Comparison of ENCODE assay signal across 18 cellular contexts in genomic region chr6:21871831-21872230, GRCh38.
"Had no signal": no experiment of that assay in that cellular context is flagged by ENCODE, and none has a peak within 500 bp of the region (broad histone marks: within the 10 kb centered on the region; RNA-seq: fewer than 3 reads in every experiment).

No MANE protein-coding gene starts in this region.

- FAIRE-seq: keratinocyte had no signal

- H3K27ac Mint-ChIP-seq: activated naive CD8-positive, alpha-beta T cell treated with anti-CD3 and anti-CD28 coated beads, Interleukin-2, amount 10 ng/mL, durations not matched to agents 7 days and 5 days; memory B cell; naive thymus-derived CD8-positive, alpha-beta T cell; stimulated activated effector memory CD8-positive, alpha-beta T cell treated with anti-CD3 and anti-CD28 coated beads, Interleukin-12 subunit alpha, Interleukin-12 subunit beta, amount 100 ng/mL, for 72 hours had no signal

- H3K4me3 ChIP-seq: coronary artery, esophagus muscularis mucosa, hepatocyte, left ventricle myocardium inferior, tibial artery, uterus had no signal

- ATAC-seq: activated CD4-positive, CD25-positive, alpha-beta regulatory T cell treated with anti-CD3 and anti-CD28 coated beads, Interleukin-2, amount 50 U/mL, for 24 hours; naive thymus-derived CD8-positive, alpha-beta T cell; stimulated activated effector memory CD8-positive, alpha-beta T cell treated with anti-CD3 and anti-CD28 coated beads, Interleukin-12 subunit alpha, Interleukin-12 subunit beta, amount 100 ng/mL, for 72 hours had no signal

- H3K27me3 Mint-ChIP-seq: activated naive CD8-positive, alpha-beta T cell treated with anti-CD3 and anti-CD28 coated beads, Interleukin-2, amount 10 ng/mL, durations not matched to agents 7 days and 5 days; central memory CD8-positive, alpha-beta T cell had no signal

- H3K27ac ChIP-seq: brain microvascular endothelial cell, coronary artery, esophagus muscularis mucosa, hepatocyte, left ventricle myocardium inferior, tibial artery, uterus had no signal

- H3K9me3 ChIP-seq: esophagus muscularis mucosa, left ventricle myocardium inferior, tibial artery, uterus had no signal

- H3K4me3 Mint-ChIP-seq: activated naive CD8-positive, alpha-beta T cell treated with anti-CD3 and anti-CD28 coated beads, Interleukin-2, amount 10 ng/mL, durations not matched to agents 7 days and 5 days; central memory CD8-positive, alpha-beta T cell; memory B cell; naive thymus-derived CD8-positive, alpha-beta T cell; stimulated activated effector memory CD8-positive, alpha-beta T cell treated with anti-CD3 and anti-CD28 coated beads, Interleukin-12 subunit alpha, Interleukin-12 subunit beta, amount 100 ng/mL, for 72 hours had no signal

- H3K36me3 Mint-ChIP-seq: memory B cell; stimulated activated effector memory CD8-positive, alpha-beta T cell treated with anti-CD3 and anti-CD28 coated beads, Interleukin-12 subunit alpha, Interleukin-12 subunit beta, amount 100 ng/mL, for 72 hours had no signal

- DNase-seq: activated CD8-positive, alpha-beta memory T cell treated with anti-CD3 and anti-CD28 coated beads, Interleukin-2, amount 50 U/mL, for 48 hours; activated naive CD4-positive, alpha-beta T cell; activated naive CD8-positive, alpha-beta T cell treated with anti-CD3 and anti-CD28 coated beads, Interleukin-2, amount 10 ng/mL, durations not matched to agents 7 days and 5 days; brain microvascular endothelial cell; left ventricle myocardium inferior; naive thymus-derived CD8-positive, alpha-beta T cell; nucleus accumbens; posterior cingulate gyrus; tibial artery; uterus had no signal

- H3K36me3 ChIP-seq: brain microvascular endothelial cell, esophagus muscularis mucosa, left ventricle myocardium inferior, tibial artery, uterus had no signal

- H3K4me2 ChIP-seq: hepatocyte had no signal

- H2AFZ ChIP-seq: hepatocyte had no signal

- H3K27me3 ChIP-seq: brain microvascular endothelial cell, esophagus muscularis mucosa, hepatocyte, tibial artery, uterus had no signal

- H3K79me2 ChIP-seq: hepatocyte had no signal

- H3K4me1 Mint-ChIP-seq: central memory CD8-positive, alpha-beta T cell; memory B cell; stimulated activated effector memory CD8-positive, alpha-beta T cell treated with anti-CD3 and anti-CD28 coated beads, Interleukin-12 subunit alpha, Interleukin-12 subunit beta, amount 100 ng/mL, for 72 hours had no signal
